11 cellular contexts compared by ENCODE assay signal in genomic region chr5:14700478-14701436, GRCh38. TPM values are rescaled to one million over a fixed set of nuclear protein-coding genes. Genes with fewer than 3 reads are reported as not detected.
DNase-seq lines count a peak whose midpoint lies in the region; ATAC-seq and TF ChIP-seq lines count a peak whose summit lies in the region.
"Had no signal": no experiment of that assay in that cellular context is flagged by ENCODE, and none has a peak within 500 bp of the region (broad histone marks: within the 10 kb centered on the region; RNA-seq: fewer than 3 reads in every experiment).

No MANE protein-coding gene starts in this region.

- H3K4me3 ChIP-seq in DND-41 (ENCODE audit: low read depth in 1 of 2, low read length in 2 of 2) = no peak overlapping the region
- no peak overlapping the region for H3K4me3 ChIP-seq in choroid plexus epithelial cell (ENCODE audit: low read depth, low read length)

- DNase-seq in DND-41 (no peak), NOMO-1 treated with dmso at 0.1 percent for 144 hours (lab: John Stamatoyannopoulos, UW; ENCODE audit: unreplicated experiment) (peak; percentile 86), choroid plexus epithelial cell (ENCODE audit: low read depth) (peak; percentile 36), EL (no peak), posterior cingulate gyrus (no peak), DMS153 treated with DMSO at 0.1 percent for 48 hours (lab: John Stamatoyannopoulos, UW; ENCODE audit: unreplicated experiment) (no peak), OCI-M2 (lab: John Stamatoyannopoulos, UW; ENCODE audit: unreplicated experiment) (no peak)
- no peak for DNase-seq in natural killer cell treated with Interleukin-12 subunit alpha and Interleukin-12 subunit beta and Interleukin-15 and Interleukin-18, amount 100 ng/mL, for 72 hours (ENCODE audit: low spot score)
- DNase-seq: COR-L47; NCI-H187 treated with DMSO at 0.1 percent for 48 hours; stimulated activated naive CD4-positive, alpha-beta T cell treated with Interleukin-2 at 50 U/mL for 16 hours had no signal

- H3K36me3 ChIP-seq in DND-41 (ENCODE audit: insufficient read depth, low read length) = peaks cover 81% of the 10 kb centered on the region

- no peak overlapping the region for H3K9ac ChIP-seq in DND-41 (ENCODE audit: low read depth, low read length)

- no peaks in the 10 kb centered on the region for H3K9me3 ChIP-seq in DND-41 (ENCODE audit: insufficient read depth, low read length, severe bottlenecking)

- peaks cover 55 to 58% of the 10 kb centered on the region in 2 donors for H3K4me1 Mint-ChIP-seq in natural killer cell treated with Interleukin-12 subunit alpha and Interleukin-12 subunit beta and Interleukin-15 and Interleukin-18, amount 100 ng/mL, for 72 hours (ENCODE audit: low read depth in 2 of 2)

- H3K79me2 ChIP-seq in DND-41 (ENCODE audit: insufficient read depth, low read length) = no peaks in the 10 kb centered on the region

- H4K20me1 ChIP-seq in DND-41 (ENCODE audit: insufficient read depth, low read length) = peaks cover 15% of the 10 kb centered on the region

- ATAC-seq in DND-41 (ENCODE audit: insufficient read depth, low read depth) = 0 out of 3 replicates have a peak, but pooled peaks have one; percentile 17
- peak; percentile 44 to 52 for ATAC-seq in natural killer cell treated with Interleukin-12 subunit alpha and Interleukin-12 subunit beta and Interleukin-15 and Interleukin-18, amount 100 ng/mL, for 72 hours

- no peak overlapping the region for H3K4me2 ChIP-seq in DND-41 (ENCODE audit: insufficient read depth, low read length)

- H3K27me3 Mint-ChIP-seq in natural killer cell treated with Interleukin-12 subunit alpha and Interleukin-12 subunit beta and Interleukin-15 and Interleukin-18, amount 100 ng/mL, for 72 hours = no peaks in the 10 kb centered on the region

- peak overlapping the region; percentile 62 to 85 for H3K27ac Mint-ChIP-seq in natural killer cell treated with Interleukin-12 subunit alpha and Interleukin-12 subunit beta and Interleukin-15 and Interleukin-18, amount 100 ng/mL, for 72 hours

- no peaks in the 10 kb centered on the region for H3K9me3 Mint-ChIP-seq in natural killer cell treated with Interleukin-12 subunit alpha and Interleukin-12 subunit beta and Interleukin-15 and Interleukin-18, amount 100 ng/mL, for 72 hours

- H3K27me3 ChIP-seq in DND-41 (ENCODE audit: insufficient read depth, low read length, poor library complexity) = no peaks in the 10 kb centered on the region

- H3K4me1 ChIP-seq in DND-41 (ENCODE audit: insufficient read depth, low read length) = peaks cover 6% of the 10 kb centered on the region

- H3K4me3 Mint-ChIP-seq in natural killer cell treated with Interleukin-12 subunit alpha and Interleukin-12 subunit beta and Interleukin-15 and Interleukin-18, amount 100 ng/mL, for 72 hours = peak overlapping the region; percentile 30

- no peak overlapping the region for H3K27ac ChIP-seq in DND-41 (ENCODE audit: low read length)

- intact Hi-C loops in posterior cingulate gyrus (cut with DNase I) = no loop called here

- peaks cover 39% of the 10 kb centered on the region for H3K36me3 Mint-ChIP-seq in natural killer cell treated with Interleukin-12 subunit alpha and Interleukin-12 subunit beta and Interleukin-15 and Interleukin-18, amount 100 ng/mL, for 72 hours

- H2AFZ ChIP-seq in DND-41 (ENCODE audit: low read depth, low read length) = no peak overlapping the region

- TF ChIP-seq CTCF in DND-41 (IDR thresholded peaks at IDR 0.05; ENCODE audit: borderline replicate concordance, extremely low read depth, low read length, poor library complexity, severe bottlenecking) (no peak), choroid plexus epithelial cell (conservative IDR thresholded peaks at IDR 0.05; ENCODE audit: low read depth, low read length) (no peak)

RNA-seq across cellular contexts. Expression of gene OTULIN, which starts 36.2 kb away (rescaled TPM):
- 100 to 1,000 TPM; 111 to 135 TPM for total RNA-seq in natural killer cell treated with Interleukin-12 subunit alpha and Interleukin-12 subunit beta and Interleukin-15 and Interleukin-18, amount 100 ng/mL, for 72 hours

Comparison
In these comparisons a context has a peak if more than half of its experiments do, and no peak if none do; other contexts are left out.
1. DNase-seq: peak in NOMO-1 treated with dmso at 0.1 percent for 144 hours (single experiment) and choroid plexus epithelial cell (single experiment); none in DND-41 (single experiment), natural killer cell treated with Interleukin-12 subunit alpha and Interleukin-12 subunit beta and Interleukin-15 and Interleukin-18, amount 100 ng/mL, for 72 hours (single experiment), EL (single experiment), posterior cingulate gyrus (0 of 10), DMS153 treated with DMSO at 0.1 percent for 48 hours (single experiment) and OCI-M2 (single experiment).